ENCODE assay signal across 27 cellular contexts in genomic region chr2:226052772-226053416, GRCh38.
DNase-seq lines count a peak whose midpoint lies in the region; ATAC-seq, FAIRE-seq and TF ChIP-seq lines count a peak whose summit lies in the region.
"Had no signal": no experiment of that assay in that cellular context is flagged by ENCODE, and none has a peak within 500 bp of the region (broad histone marks: within the 10 kb centered on the region; RNA-seq: fewer than 3 reads in every experiment).

No MANE protein-coding gene starts in this region.

- H3K79me2 ChIP-seq in SK-N-SH (ENCODE audit: insufficient read depth) (no peaks in the 10 kb centered on the region), HCT116 (ENCODE audit: insufficient read depth, low read length) (no peaks in the 10 kb centered on the region; the same call in 1 of the 2 replicates)

- H2AFZ ChIP-seq in SK-N-SH (ENCODE audit: low read depth) (peak overlapping the region; percentile 4; the same call in 1 of the 2 replicates), HCT116 (ENCODE audit: low read depth, low read length, poor library complexity, severe bottlenecking) (no peak overlapping the region)
- H2AFZ ChIP-seq: GM23338 had no signal

- H3K9me3 ChIP-seq in SK-N-SH (no peaks in the 10 kb centered on the region), A549 (no peaks in the 10 kb centered on the region), HCT116 (ENCODE audit: control insufficient read depth in 1 of 2, insufficient read depth in 1 of 2, low read depth in 1 of 2, low read length in 2 of 2) (no peaks in the 10 kb centered on the region)
- H3K9me3 ChIP-seq: BE2C; BLaER1 treated with 17β-estradiol and CSF1 and Interleukin-3, amounts not matched to agents 10 nM and 100 nM had no signal

- H3K4me3 ChIP-seq in SK-N-SH (ENCODE audit: low read depth in 2 of 2, low read length in 1 of 2) (no peak overlapping the region), A549 (no peak overlapping the region), HCT116 (replicated peaks in 1 of 2; ENCODE audit: low read depth in 1 of 2, low read length in 2 of 2) (no peak overlapping the region)
- H3K4me3 ChIP-seq: BLaER1 treated with 17β-estradiol and CSF1 and Interleukin-3, amounts not matched to agents 10 nM and 100 nM; GM12878; GM23338 had no signal

- DNase-seq in SK-N-SH (no peak), A549 (ENCODE audit: low read depth in 1 of 2, low spot score in 1 of 2) (no peak), HCT116 (ENCODE audit: low read depth, low spot score) (no peak), OCI-M1 (lab: John Stamatoyannopoulos, UW) (peak; percentile 6), KBM-7 (no peak), amniotic stem cell (lab: John Stamatoyannopoulos, UW) (no peak)
- DNase-seq: ACHN; AML-193; BE2C; CD4-positive, alpha-beta T cell; CD8-positive, alpha-beta memory T cell; DMS 273 treated with DMSO at 0.1 percent for 48 hours; DMS79; EL; GDM1; H9; HFFc6 had no signal

- H3K36me3 ChIP-seq in SK-N-SH (replicated peaks in 1 of 2; ENCODE audit: control insufficient read depth in 1 of 2, insufficient read depth in 2 of 2, low read length in 1 of 2) (no peaks in the 10 kb centered on the region), HCT116 (ENCODE audit: control insufficient read depth in 1 of 2, insufficient read depth in 2 of 2, low read length in 2 of 2) (peaks cover 0 to 8% of the 10 kb centered on the region in 2 experiments; a peak in 1 of 4 replicates)
- H3K36me3 ChIP-seq: BE2C; BLaER1 treated with 17β-estradiol and CSF1 and Interleukin-3, amounts not matched to agents 10 nM and 100 nM had no signal

- TF ChIP-seq RAD21 in SK-N-SH (IDR thresholded peaks at IDR 0.05; ENCODE audit: low read length) (no peak), A549 (conservative IDR thresholded peaks at IDR 0.05 in 1 of 2, IDR thresholded peaks at IDR 0.05 in 1 of 2) (no peak), HCT116 (IDR thresholded peaks at IDR 0.05; ENCODE audit: low read depth) (no peak)

- BruUV-seq in HCT116 (replicated peaks; lab: Mats Ljungman, UMichigan): no TSS peak

- FAIRE-seq in A549 (lab: Jason Lieb, UNC): no peak
- FAIRE-seq: A204.1, D721Med, GM12878, GM18507, GM19239 had no signal

- 44% methylated on average over 6 of the region's 6 CpGs for WGBS in SK-N-SH (ENCODE audit: low lambda C conversion rate)
- whole genome bisulfite sequencing in A549 (ENCODE audit: missing lambda C conversion rate): 89% methylated on average over 6 of the region's 6 CpGs

- no peaks in the 10 kb centered on the region for H3K9me2 ChIP-seq in SK-N-SH
- no peaks in the 10 kb centered on the region for H3K9me2 ChIP-seq in HCT116 (ENCODE audit: insufficient read depth)

- ATAC-seq in SK-N-SH treated with all-trans-retinoic acid at 6 μM for 48 hours: no peak
- no peak for ATAC-seq in A549
- no peak for ATAC-seq in HCT116
- no peak for ATAC-seq in HG02852 (IDR thresholded peaks at IDR 0.05; ENCODE audit: unreplicated experiment)
- ATAC-seq: GM12878, GM23338 had no signal

- intact Hi-C loops in HCT116 (cut with micrococcal nuclease): no loop called here

- no peak for TF ChIP-seq EP300 in SK-N-SH (IDR thresholded peaks at IDR 0.05; ENCODE audit: borderline replicate concordance in 1 of 2, low read depth in 1 of 2, low read length in 1 of 2)
- TF ChIP-seq EP300 in A549 (IDR thresholded peaks at IDR 0.05): no peak

- in situ Hi-C loops in KBM-7 (cut with MboI; ENCODE audit: low pct_unique_long_range_greater_than_20kb, low sequenced_read_pairs): no loop called here

- H3K4me2 ChIP-seq in SK-N-SH (no peak overlapping the region), A549 (no peak overlapping the region), HCT116 (ENCODE audit: low read length) (no peak overlapping the region)
- H3K4me2 ChIP-seq: BLaER1 treated with 17β-estradiol and CSF1 and Interleukin-3, amounts not matched to agents 10 nM and 100 nM; GM23338 had no signal

- H3K9ac ChIP-seq in SK-N-SH (no peak overlapping the region), HCT116 (ENCODE audit: low read length) (no peak overlapping the region)
- H3K9ac ChIP-seq: BLaER1 treated with 17β-estradiol and CSF1 and Interleukin-3, amounts not matched to agents 10 nM and 100 nM had no signal

- TF ChIP-seq POLR2A in A549 (IDR thresholded peaks at IDR 0.05; ENCODE audit: low read length) (no peak), HCT116 (IDR thresholded peaks at IDR 0.05; ENCODE audit: borderline replicate concordance, extremely low read depth, insufficient read depth, insufficient read length) (no peak)

- CTCF ChIA-PET in SK-N-SH (lab: Yijun Ruan, JAX): no interaction called here
- CTCF ChIA-PET in A549 (lab: Yijun Ruan, JAX): no interaction called here
- CTCF ChIA-PET in HCT116 (lab: Charles Lee): no interaction called here

- H3K27ac ChIP-seq in SK-N-SH (ENCODE audit: low read depth in 2 of 2, low read length in 1 of 2) (no peak overlapping the region), A549 (no peak overlapping the region), HCT116 (ENCODE audit: low read depth, low read length) (peak overlapping the region; percentile 83; the same call in 1 of the 2 replicates)
- H3K27ac ChIP-seq: 22Rv1; BLaER1 treated with 17β-estradiol and CSF1 and Interleukin-3, amounts not matched to agents 10 nM and 100 nM had no signal

- RAD21 ChIA-PET in HCT116 (lab: Charles Lee; ENCODE audit: low non-redundant PET in 1 of 2, low total read pairs in 2 of 2, uncharacterized antibody in 2 of 2, unreplicated experiment in 2 of 2): no interaction called here

- H3F3A ChIP-seq in SK-N-SH (replicated peaks; ENCODE audit: insufficient read depth): no peaks in the 10 kb centered on the region

- H4K20me1 ChIP-seq in SK-N-SH (ENCODE audit: insufficient read depth): no peaks in the 10 kb centered on the region
- H4K20me1 ChIP-seq in HCT116 (ENCODE audit: insufficient read depth): no peaks in the 10 kb centered on the region
- H4K20me1 ChIP-seq: BLaER1 treated with 17β-estradiol and CSF1 and Interleukin-3, amounts not matched to agents 10 nM and 100 nM had no signal

- TF ChIP-seq CTCF in SK-N-SH (IDR thresholded peaks at IDR 0.05): no peak
- no peak for TF ChIP-seq CTCF in A549 (IDR thresholded peaks at IDR 0.05)
- no peak for TF ChIP-seq CTCF in HCT116 (IDR thresholded peaks at IDR 0.05 in 2 of 3, conservative IDR thresholded peaks at IDR 0.05 in 1 of 3; ENCODE audit: borderline replicate concordance in 1 of 3, insufficient read depth in 1 of 3, low read depth in 2 of 3, low read length in 2 of 3)

- no peaks in the 10 kb centered on the region for H3K27me3 ChIP-seq in SK-N-SH (ENCODE audit: insufficient read depth)
- H3K27me3 ChIP-seq in HCT116 (ENCODE audit: insufficient read depth, low read length): no peaks in the 10 kb centered on the region
- H3K27me3 ChIP-seq: BE2C; BLaER1 treated with 17β-estradiol and CSF1 and Interleukin-3, amounts not matched to agents 10 nM and 100 nM had no signal

- H3K4me1 ChIP-seq in SK-N-SH (ENCODE audit: control insufficient read depth in 1 of 2, insufficient read depth in 2 of 2, low read depth in 1 of 2, low read length in 1 of 2): no peaks in the 10 kb centered on the region; a peak in 1 of 4 replicates
- peaks cover 4% of the 10 kb centered on the region; the same call in 1 of the 3 replicates for H3K4me1 ChIP-seq in A549
- H3K4me1 ChIP-seq in HCT116 (ENCODE audit: control insufficient read depth in 1 of 2, insufficient read depth in 2 of 2, low read length in 2 of 2): peaks cover 46 to 76% of the 10 kb centered on the region in 2 experiments
- H3K4me1 ChIP-seq: BE2C; BLaER1 treated with 17β-estradiol and CSF1 and Interleukin-3, amounts not matched to agents 10 nM and 100 nM had no signal

- POLR2A ChIA-PET in SK-N-SH (lab: Yijun Ruan, JAX): no interaction called here
- POLR2A ChIA-PET in A549 (lab: Yijun Ruan, JAX): no interaction called here
- POLR2A ChIA-PET in HCT116 (lab: Charles Lee): no interaction called here

TF ChIP-seq in SK-N-SH, 30 proteins besides CTCF, POLR2A, EP300 and RAD21 (continues in another document):
- TF ChIP-seq TAF1 (IDR thresholded peaks at IDR 0.05; ENCODE audit: borderline replicate concordance, low read depth, low read length): no peak
- no peak for TF ChIP-seq POLR2AphosphoS5 (IDR thresholded peaks at IDR 0.05; ENCODE audit: low read depth, low read length)

TF ChIP-seq in SK-N-SH treated with all-trans-retinoic acid at 6 μM for 48 hours, 23 proteins besides CTCF, POLR2A, EP300 and RAD21 (continues in another document):
- no peak for TF ChIP-seq PPARA (CRISPR knock-in tag; IDR thresholded peaks at IDR 0.05; ENCODE audit: borderline replicate concordance)
- TF ChIP-seq ARNTL (CRISPR knock-in tag; IDR thresholded peaks at IDR 0.05; ENCODE audit: borderline replicate concordance, low read depth): no peak
- no peak for TF ChIP-seq ZNF8 (CRISPR knock-in tag; IDR thresholded peaks at IDR 0.05)
- no peak for TF ChIP-seq CSDC2 (CRISPR knock-in tag; IDR thresholded peaks at IDR 0.05)
- no peak for TF ChIP-seq ZNF70 (CRISPR knock-in tag; IDR thresholded peaks at IDR 0.05)
- TF ChIP-seq SNAI2 (CRISPR knock-in tag; IDR thresholded peaks at IDR 0.05): no peak
- no peak for TF ChIP-seq ZFP3 (CRISPR knock-in tag; IDR thresholded peaks at IDR 0.05)

TF ChIP-seq in A549, 52 proteins besides CTCF, POLR2A, EP300 and RAD21:
- TF ChIP-seq MAFK (IDR thresholded peaks at IDR 0.05; ENCODE audit: partially characterized antibody) (peak; percentile 84), PHF8 (IDR thresholded peaks at IDR 0.05; ENCODE audit: borderline replicate concordance, low read depth) (no peak)

TF ChIP-seq in HCT116, 20 proteins besides CTCF, POLR2A, EP300 and RAD21 (continues in another document):
- no peak for TF ChIP-seq SP1 (IDR thresholded peaks at IDR 0.05; ENCODE audit: low read depth)
- no peak for TF ChIP-seq POLR2AphosphoS5 (IDR thresholded peaks at IDR 0.05; ENCODE audit: low read depth, low read length)
